17 cellular contexts compared by ENCODE assay signal in the genomic region with DNA sequence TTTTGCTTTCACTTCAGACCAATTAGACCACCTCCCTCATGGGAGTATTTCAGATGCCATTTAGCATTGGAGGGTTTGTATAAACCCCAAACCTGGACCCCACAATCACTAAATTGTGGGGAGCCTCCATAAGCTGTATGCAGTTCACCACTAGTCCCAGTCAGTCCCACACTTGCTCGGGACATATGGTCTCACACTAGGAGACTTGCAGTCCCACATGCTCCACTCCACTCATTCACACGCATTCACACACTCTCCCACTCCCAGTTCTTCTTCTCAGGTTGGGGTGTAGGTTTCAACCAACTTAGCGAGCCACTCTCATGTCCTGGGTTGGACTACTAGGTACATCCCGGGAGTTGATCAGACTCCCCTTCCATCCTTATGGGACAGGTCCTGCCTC.
A peak's percentile ranks its signal among the peaks of the same experiment; 100 is the strongest.
DNase-seq lines count a peak whose midpoint lies in the region; ATAC-seq, FAIRE-seq and TF ChIP-seq lines count a peak whose summit lies in the region.
"Had no signal": no experiment of that assay in that cellular context is flagged by ENCODE, and none has a peak within 500 bp of the region (broad histone marks: within the 10 kb centered on the region; RNA-seq: fewer than 3 reads in every experiment).

No MANE protein-coding gene starts in this region.

- no peak for TF ChIP-seq POLR2A in HepG2 (IDR thresholded peaks at IDR 0.05; ENCODE audit: insufficient read depth in 1 of 2, low read depth in 2 of 2, low read length in 2 of 2)
- no peak for TF ChIP-seq POLR2A in H1 (IDR thresholded peaks at IDR 0.05; ENCODE audit: control extremely low read depth in 1 of 2, low read depth in 2 of 2, low read length in 2 of 2)

- no peak overlapping the region for H4K5ac ChIP-seq in H1 (ENCODE audit: insufficient read length, low read depth, low read length)

- intact Hi-C loops in HepG2 (cut with micrococcal nuclease; ENCODE audit: unreplicated experiment) (no loop called here), upper lobe of right lung (cut with DNase I) (no loop called here)

- H3K79me2 ChIP-seq in HepG2 (ENCODE audit: insufficient read depth, low read length) (no peaks in the 10 kb centered on the region), H1 (ENCODE audit: control insufficient read depth in 1 of 2, insufficient read depth in 2 of 2, low read length in 2 of 2) (no peaks in the 10 kb centered on the region)

- 92% methylated on average over 4 of the region's 4 CpGs for WGBS in liver
- WGBS in HepG2 (ENCODE audit: low lambda C conversion rate), result 48% methylated on average over 4 of the region's 4 CpGs
- 87% methylated on average over 4 of the region's 4 CpGs; no CpG with 5 or more reads in 1 of the 2 experiments for WGBS in H1 (ENCODE audit: extremely low coverage in 1 of 2, insufficient coverage in 1 of 2, insufficient read length in 1 of 2, insufficient replicate concordance in 2 of 2, low coverage in 1 of 2, low lambda C conversion rate in 2 of 2, missing lambda C conversion rate in 1 of 2), 2 experiments

- H4K91ac ChIP-seq in H1 (replicated peaks; ENCODE audit: insufficient read length, low read length), result peak overlapping the region; percentile 49

- H3K4me3 Mint-ChIP-seq in naive B cell, result peak overlapping the region in 6 of 8 donors; percentile 24 to 89 (median 67)
- H3K4me3 Mint-ChIP-seq in activated CD4-positive, alpha-beta memory T cell treated with anti-CD3 and anti-CD28 coated beads, Interleukin-2, amount 10 ng/mL, durations not matched to agents 7 days and 5 days, result no peak overlapping the region
- H3K4me3 Mint-ChIP-seq: activated T-helper 17 cell treated with anti-CD3 and anti-CD28 coated beads, Interleukin-2, amount 50 U/mL, for 72 hours; natural killer cell treated with Interleukin-12 subunit alpha and Interleukin-12 subunit beta and Interleukin-15 and Interleukin-18, amount 100 ng/mL, for 72 hours; stimulated activated naive CD8-positive, alpha-beta T cell treated with anti-CD3 and anti-CD28 coated beads, Interleukin-15, Interleukin-2, amounts not matched to agents 100 ng/mL and 50 ng/mL, for 24 hours had no signal

- peaks cover 0 to 21% (median 9%) of the 10 kb centered on the region in 7 donors for H3K9me3 Mint-ChIP-seq in naive B cell
- peaks cover 2% of the 10 kb centered on the region for H3K9me3 Mint-ChIP-seq in activated CD4-positive, alpha-beta memory T cell treated with anti-CD3 and anti-CD28 coated beads, Interleukin-2, amount 10 ng/mL, durations not matched to agents 7 days and 5 days
- H3K9me3 Mint-ChIP-seq: activated T-helper 17 cell treated with anti-CD3 and anti-CD28 coated beads, Interleukin-2, amount 50 U/mL, for 72 hours; natural killer cell treated with Interleukin-12 subunit alpha and Interleukin-12 subunit beta and Interleukin-15 and Interleukin-18, amount 100 ng/mL, for 72 hours; stimulated activated naive CD8-positive, alpha-beta T cell treated with anti-CD3 and anti-CD28 coated beads, Interleukin-15, Interleukin-2, amounts not matched to agents 100 ng/mL and 50 ng/mL, for 24 hours had no signal

- peak overlapping the region; percentile 67 for H2BK120ac ChIP-seq in H1 (replicated peaks; ENCODE audit: low read depth, low read length)

- H3K18ac ChIP-seq in H1 (ENCODE audit: extremely low read depth, low read length), result no peak overlapping the region; the same call in 1 of the 2 replicates

- H3K27ac ChIP-seq in liver (ENCODE audit: low read depth in 1 of 2, low read length in 2 of 2) (peak overlapping the region; percentile 1 to 30), HepG2 (ENCODE audit: extremely low read length, insufficient read depth, low read length) (no peak overlapping the region), H1 (ENCODE audit: low read depth, low read length) (0 out of 2 replicates have a peak overlapping the region, but pooled peaks have one; percentile 12), upper lobe of right lung (peak overlapping the region; percentile 53)
- H3K27ac ChIP-seq: A549, gastroesophageal sphincter, SJSA1, vagina had no signal

- H3K9ac ChIP-seq in liver (ENCODE audit: low read depth in 1 of 2, low read length in 2 of 2), result no peak overlapping the region
- H3K9ac ChIP-seq in HepG2 (ENCODE audit: insufficient read depth, low read depth, low read length), result no peak overlapping the region
- no peak overlapping the region for H3K9ac ChIP-seq in H1 (replicated peaks in 1 of 4; ENCODE audit: extremely low read depth in 1 of 4, low read depth in 3 of 4, low read length in 3 of 4)

- no peak overlapping the region for H4K8ac ChIP-seq in H1 (ENCODE audit: extremely low read depth, insufficient read depth, low read length)

- no peak overlapping the region for H2AFZ ChIP-seq in HepG2 (ENCODE audit: low read length)
- H2AFZ ChIP-seq in H1 (ENCODE audit: low read length), result 0 out of 2 replicates have a peak overlapping the region, but pooled peaks have one; percentile 2

- H3K56ac ChIP-seq in H1 (replicated peaks; ENCODE audit: insufficient read length, low read depth, low read length), result no peak overlapping the region

- peak overlapping the region; percentile 48; the same call in 1 of the 2 replicates for H2BK5ac ChIP-seq in H1 (ENCODE audit: low read depth, low read length)

- peak overlapping the region; percentile 89; the same call in 1 of the 2 replicates for H2BK12ac ChIP-seq in H1 (ENCODE audit: low read depth, low read length)

- no peaks in the 10 kb centered on the region; the same call in 1 of the 2 replicates for H3K23me2 ChIP-seq in H1 (ENCODE audit: low read depth, low read length)

- H3K4me1 Mint-ChIP-seq in naive B cell, result peaks cover 41 to 64% (median 58%) of the 10 kb centered on the region in 3 donors
- H3K4me1 Mint-ChIP-seq in activated CD4-positive, alpha-beta memory T cell treated with anti-CD3 and anti-CD28 coated beads, Interleukin-2, amount 10 ng/mL, durations not matched to agents 7 days and 5 days, result no peaks in the 10 kb centered on the region
- H3K4me1 Mint-ChIP-seq: activated T-helper 17 cell treated with anti-CD3 and anti-CD28 coated beads, Interleukin-2, amount 50 U/mL, for 72 hours had no signal

- H3K4me2 ChIP-seq in HepG2 (ENCODE audit: low read depth, low read length), result no peak overlapping the region
- H3K4me2 ChIP-seq in H1 (ENCODE audit: insufficient read depth in 1 of 2, low read depth in 2 of 2, low read length in 2 of 2), result 0 out of 4 replicates have a peak overlapping the region, but pooled peaks of 1 of the 2 experiments have one; percentile 41
- H3K4me2 ChIP-seq: A549 had no signal

- H2BK15ac ChIP-seq in H1 (ENCODE audit: low read length), result no peak overlapping the region

- CTCF ChIA-PET in HepG2 (lab: Yijun Ruan, JAX; ENCODE audit: low intra/inter-chr PET ratio, low total read pairs) (no interaction called here), H1 (lab: Charles Lee; ENCODE audit: partially characterized antibody) (interaction anchor here (1.5 to 2.5 kb wide), 4 partner anchors 56 to 182 kb away, joined by 4 to 12 read pairs (median 6); no protein-coding TSS in a partner anchor)
- CTCF ChIA-PET in activated CD4-positive, alpha-beta memory T cell treated with anti-CD3 and anti-CD28 coated beads, Interleukin-2, amount 10 ng/mL, durations not matched to agents 7 days and 5 days (lab: Charles Lee), result no interaction called here

- no peaks in the 10 kb centered on the region for H3K27me3 ChIP-seq in liver (ENCODE audit: control insufficient read depth in 4 of 4, insufficient read depth in 4 of 4, low read length in 3 of 4)
- peaks cover 0 to 28% of the 10 kb centered on the region in 2 experiments; a peak in 4 of 5 replicates for H3K27me3 ChIP-seq in HepG2 (ENCODE audit: control insufficient read depth in 1 of 2, insufficient read depth in 2 of 2, low read length in 2 of 2)
- H3K27me3 ChIP-seq in H1 (replicated peaks in 1 of 4; ENCODE audit: control insufficient read depth in 3 of 4, extremely low read depth in 1 of 4, insufficient read depth in 3 of 4, low read length in 3 of 4), result no peaks in the 10 kb centered on the region
- no peaks in the 10 kb centered on the region for H3K27me3 ChIP-seq in upper lobe of right lung
- H3K27me3 ChIP-seq: adrenal gland, gastroesophageal sphincter, SJSA1, vagina had no signal

- no peak overlapping the region for H3K23ac ChIP-seq in H1 (ENCODE audit: insufficient read length)

- H3K9me3 ChIP-seq in liver (ENCODE audit: control insufficient read depth in 4 of 4, low read length in 3 of 4), result no peaks in the 10 kb centered on the region
- no peaks in the 10 kb centered on the region for H3K9me3 ChIP-seq in HepG2 (ENCODE audit: low read length)
- H3K9me3 ChIP-seq in H1 (ENCODE audit: insufficient read depth in 2 of 2, low read depth in 1 of 2, low read length in 1 of 2), result peaks cover 21 to 22% of the 10 kb centered on the region in 2 experiments
- H3K9me3 ChIP-seq in upper lobe of right lung, result no peaks in the 10 kb centered on the region
- H3K9me3 ChIP-seq: A549, adrenal gland, gastroesophageal sphincter, SJSA1, vagina had no signal

- in situ Hi-C loops in HepG2 (cut with HindIII; ENCODE audit: extremely low pct_ligation_motif_present, low pct_unique_long_range_greater_than_20kb), result loop anchor here (10.0 kb wide), 1 partner anchor 151 kb away; no protein-coding TSS in a partner anchor

- POLR2A ChIA-PET in HepG2 (lab: Yijun Ruan, JAX), result no interaction called here
- POLR2A ChIA-PET in H1 (lab: Charles Lee; ENCODE audit: partially characterized antibody), result interaction anchor here (1.3 kb wide), 1 partner anchor 50 kb away, joined by 3 read pairs; no protein-coding TSS in a partner anchor
- POLR2A ChIA-PET in activated CD4-positive, alpha-beta memory T cell treated with anti-CD3 and anti-CD28 coated beads, Interleukin-2, amount 10 ng/mL, durations not matched to agents 7 days and 5 days (lab: Charles Lee), result no interaction called here

- BruUV-seq in HepG2 (replicated peaks; lab: Mats Ljungman, UMichigan), result no TSS peak

- H4K20me1 ChIP-seq in HepG2 (ENCODE audit: insufficient read depth, low read length), result no peaks in the 10 kb centered on the region
- H4K20me1 ChIP-seq in H1 (replicated peaks in 1 of 2; ENCODE audit: control insufficient read depth in 1 of 2, insufficient read depth in 2 of 2, low read length in 2 of 2), result no peaks in the 10 kb centered on the region

- no peaks in the 10 kb centered on the region for H3K36me3 ChIP-seq in liver (ENCODE audit: control insufficient read depth in 4 of 4, insufficient read depth in 3 of 4, low read depth in 1 of 4, low read length in 3 of 4)
- H3K36me3 ChIP-seq in HepG2 (replicated peaks in 1 of 2; ENCODE audit: control insufficient read depth in 1 of 2, insufficient read depth in 2 of 2, low read length in 2 of 2), result no peaks in the 10 kb centered on the region
- H3K36me3 ChIP-seq in H1 (ENCODE audit: control insufficient read depth in 2 of 4, insufficient read depth in 4 of 4, low read length in 3 of 4), result peaks cover 0 to 8% (median 2%) of the 10 kb centered on the region in 4 experiments; a peak in 3 of 8 replicates
- no peaks in the 10 kb centered on the region for H3K36me3 ChIP-seq in upper lobe of right lung
- H3K36me3 ChIP-seq: adrenal gland, gastroesophageal sphincter, SJSA1, vagina had no signal

- peak overlapping the region; percentile 18 to 98 (median 94) for H3K27ac Mint-ChIP-seq in naive B cell
- H3K27ac Mint-ChIP-seq in activated CD4-positive, alpha-beta memory T cell treated with anti-CD3 and anti-CD28 coated beads, Interleukin-2, amount 10 ng/mL, durations not matched to agents 7 days and 5 days, result no peak overlapping the region
- H3K27ac Mint-ChIP-seq: activated T-helper 17 cell treated with anti-CD3 and anti-CD28 coated beads, Interleukin-2, amount 50 U/mL, for 72 hours; natural killer cell treated with Interleukin-12 subunit alpha and Interleukin-12 subunit beta and Interleukin-15 and Interleukin-18, amount 100 ng/mL, for 72 hours; stimulated activated naive CD8-positive, alpha-beta T cell treated with anti-CD3 and anti-CD28 coated beads, Interleukin-15, Interleukin-2, amounts not matched to agents 100 ng/mL and 50 ng/mL, for 24 hours had no signal

- H3K14ac ChIP-seq in H1 (ENCODE audit: insufficient read length), result no peak overlapping the region

- no peak for TF ChIP-seq EP300 in HepG2 (IDR thresholded peaks at IDR 0.05; ENCODE audit: low read depth in 2 of 2, low read length in 2 of 2)
- no peak for TF ChIP-seq EP300 in HepG2 (CRISPR knock-in tag; IDR thresholded peaks at IDR 0.05; ENCODE audit: borderline replicate concordance)
- TF ChIP-seq EP300 in H1 (IDR thresholded peaks at IDR 0.05; ENCODE audit: borderline replicate concordance in 1 of 2, low read depth in 2 of 2, low read length in 2 of 2), result no peak

- TF ChIP-seq CTCF in liver (IDR thresholded peaks at IDR 0.05; ENCODE audit: low read depth, low read length, missing input control) (no peak), HepG2 (CRISPR knock-in tag; IDR thresholded peaks at IDR 0.05) (no peak), H1 (IDR thresholded peaks at IDR 0.05; ENCODE audit: control extremely low read depth in 1 of 3, insufficient read depth in 1 of 3, low read depth in 1 of 3, low read length in 3 of 3) (no peak), upper lobe of right lung (IDR thresholded peaks at IDR 0.05) (no peak)

- TF ChIP-seq RAD21 in liver (IDR thresholded peaks at IDR 0.05) (no peak), HepG2 (CRISPR knock-in tag; IDR thresholded peaks at IDR 0.05) (no peak), H1 (IDR thresholded peaks at IDR 0.05 in 1 of 2, conservative IDR thresholded peaks at IDR 0.05 in 1 of 2; ENCODE audit: low read depth in 2 of 2, low read length in 2 of 2) (no peak)

- ATAC-seq in HepG2 (no peak), naive B cell (ENCODE audit: low read depth in 2 of 2) (no peak), upper lobe of right lung (no peak)
- ATAC-seq: A549; activated T-helper 17 cell treated with anti-CD3 and anti-CD28 coated beads, Interleukin-2, amount 50 U/mL, for 72 hours; gastroesophageal sphincter; natural killer cell treated with Interleukin-12 subunit alpha and Interleukin-12 subunit beta and Interleukin-15 and Interleukin-18, amount 100 ng/mL, for 72 hours had no signal

- no peak overlapping the region for H3K4ac ChIP-seq in H1 (replicated peaks; ENCODE audit: insufficient read length, low read depth, low read length)

- H3K4me1 ChIP-seq in liver (ENCODE audit: control insufficient read depth in 4 of 4, insufficient read depth in 4 of 4, low read length in 3 of 4) (no peaks in the 10 kb centered on the region), HepG2 (ENCODE audit: insufficient read depth, low read length) (no peaks in the 10 kb centered on the region), H1 (replicated peaks in 1 of 4; ENCODE audit: control insufficient read depth in 3 of 4, insufficient read depth in 4 of 4, low read length in 3 of 4) (peaks cover 0 to 15% (median 9%) of the 10 kb centered on the region in 4 experiments; a peak in 4 of 7 replicates), upper lobe of right lung (no peaks in the 10 kb centered on the region)
- H3K4me1 ChIP-seq: A549, adrenal gland, gastroesophageal sphincter had no signal

- no peaks in the 10 kb centered on the region for H3K27me3 Mint-ChIP-seq in naive B cell
- peaks cover 4% of the 10 kb centered on the region for H3K27me3 Mint-ChIP-seq in activated CD4-positive, alpha-beta memory T cell treated with anti-CD3 and anti-CD28 coated beads, Interleukin-2, amount 10 ng/mL, durations not matched to agents 7 days and 5 days

- peaks cover 10 to 13% of the 10 kb centered on the region in 2 donors for H3K36me3 Mint-ChIP-seq in naive B cell
- H3K36me3 Mint-ChIP-seq in activated CD4-positive, alpha-beta memory T cell treated with anti-CD3 and anti-CD28 coated beads, Interleukin-2, amount 10 ng/mL, durations not matched to agents 7 days and 5 days (ENCODE audit: low read depth), result no peaks in the 10 kb centered on the region
- H3K36me3 Mint-ChIP-seq: natural killer cell treated with Interleukin-12 subunit alpha and Interleukin-12 subunit beta and Interleukin-15 and Interleukin-18, amount 100 ng/mL, for 72 hours had no signal

- FAIRE-seq in HepG2 (lab: Jason Lieb, UNC) (no peak), H1 (lab: Jason Lieb, UNC) (no peak)
- FAIRE-seq: A549 had no signal

- peak overlapping the region; percentile 23; the same call in 1 of the 2 replicates for H2BK20ac ChIP-seq in H1 (ENCODE audit: low read length)

- DNase-seq in HepG2 (ENCODE audit: low spot score), result no peak
- no peak for DNase-seq in H1 (ENCODE audit: low read depth in 1 of 2, low spot score in 2 of 2)
- no peak for DNase-seq in naive B cell
- no peak for DNase-seq in upper lobe of right lung
- no peak for DNase-seq in SHP77 treated with DMSO at 0.1 percent for 48 hours (lab: John Stamatoyannopoulos, UW)
- no peak for DNase-seq in NCI-H1105 treated with DMSO at 0.1 percent for 48 hours (lab: John Stamatoyannopoulos, UW)
- DNase-seq in activated CD4-positive, alpha-beta memory T cell treated with anti-CD3 and anti-CD28 coated beads, Interleukin-2, amount 10 ng/mL, durations not matched to agents 7 days and 5 days, result no peak
- DNase-seq: NCI-H446 had no signal

- no peak overlapping the region for H3K4me3 ChIP-seq in liver (ENCODE audit: low read depth in 1 of 3, low read length in 3 of 3)
- no peak overlapping the region for H3K4me3 ChIP-seq in HepG2 (replicated peaks in 1 of 3; ENCODE audit: insufficient read depth in 1 of 3, low read depth in 2 of 3, low read length in 3 of 3)
- H3K4me3 ChIP-seq in H1 (ENCODE audit: extremely low read depth in 1 of 4, insufficient read depth in 2 of 4, low read depth in 3 of 4, low read length in 4 of 4), result peak overlapping the region in 1 of 4 experiments; percentile 28; a peak in 1 of 8 replicates
- no peak overlapping the region for H3K4me3 ChIP-seq in upper lobe of right lung
- H3K4me3 ChIP-seq: A549, adrenal gland, gastroesophageal sphincter, SJSA1, vagina had no signal

- H3K79me1 ChIP-seq in H1 (ENCODE audit: low read depth, low read length), result no peaks in the 10 kb centered on the region

- peak overlapping the region; percentile 44; the same call in 1 of the 2 replicates for H2AK5ac ChIP-seq in H1 (ENCODE audit: low read depth, low read length)
